ENCODE assay signal across 1 cellular context in genomic region chr7:102152672-102153585, GRCh38.
A peak's percentile ranks its signal among the peaks of the same experiment; 100 is the strongest.
TF ChIP-seq lines count a peak whose summit lies in the region.

No MANE protein-coding gene starts in this region.

TF ChIP-seq in WTC11, 78 proteins besides CTCF, POLR2A, EP300 and RAD21 (continued from another document):
- TF ChIP-seq SMAD3 (CRISPR knock-in tag; IDR thresholded peaks at IDR 0.05; ENCODE audit: borderline replicate concordance) = no peak
- no peak for TF ChIP-seq AR (CRISPR knock-in tag; IDR thresholded peaks at IDR 0.05)
- no peak for TF ChIP-seq E2F5 (CRISPR knock-in tag; IDR thresholded peaks at IDR 0.05)
- TF ChIP-seq USF1 (CRISPR knock-in tag; IDR thresholded peaks at IDR 0.05) = no peak
- peak; percentile 95 for TF ChIP-seq GABPB1 (CRISPR knock-in tag; IDR thresholded peaks at IDR 0.05)
- no peak for TF ChIP-seq SP1 (CRISPR knock-in tag; conservative IDR thresholded peaks at IDR 0.05)
- TF ChIP-seq ATF3 (CRISPR knock-in tag; conservative IDR thresholded peaks at IDR 0.05) = no peak
- TF ChIP-seq MAX (CRISPR knock-in tag; IDR thresholded peaks at IDR 0.05) = peak; percentile 17; the same call in 1 of the 2 replicates
- TF ChIP-seq ZBTB21 (CRISPR knock-in tag; IDR thresholded peaks at IDR 0.05; ENCODE audit: borderline replicate concordance) = no peak
